ENCODE assay signal across 21 cellular contexts in genomic region chr1:89767618-89768017, GRCh38.
"Had no signal": no experiment of that assay in that cellular context is flagged by ENCODE, and none has a peak within 500 bp of the region (broad histone marks: within the 10 kb centered on the region; RNA-seq: fewer than 3 reads in every experiment).

No MANE protein-coding gene starts in this region.

- FAIRE-seq: HepG2 had no signal

- ATAC-seq: HepG2 had no signal

- H3K27ac ChIP-seq: SJSA1, SK-N-MC had no signal

- DNase-seq: IMR-90, Karpas-422, KG1, MG63, NCI-H1092 treated with DMSO at 0.1 percent for 48 hours, NCI-H1436, NCI-H187, NCI-H2029, NCI-H2081 treated with DMSO at 0.1 percent for 48 hours, NCI-H2171, NCI-H226, NCI-H446, NCI-H510A, NCI-H524 treated with DMSO at 0.1 percent for 48 hours, NCI-H69, NCI-H774, Right ventricle myocardium superior, SIG-M5 had no signal
